In the genomic region with DNA sequence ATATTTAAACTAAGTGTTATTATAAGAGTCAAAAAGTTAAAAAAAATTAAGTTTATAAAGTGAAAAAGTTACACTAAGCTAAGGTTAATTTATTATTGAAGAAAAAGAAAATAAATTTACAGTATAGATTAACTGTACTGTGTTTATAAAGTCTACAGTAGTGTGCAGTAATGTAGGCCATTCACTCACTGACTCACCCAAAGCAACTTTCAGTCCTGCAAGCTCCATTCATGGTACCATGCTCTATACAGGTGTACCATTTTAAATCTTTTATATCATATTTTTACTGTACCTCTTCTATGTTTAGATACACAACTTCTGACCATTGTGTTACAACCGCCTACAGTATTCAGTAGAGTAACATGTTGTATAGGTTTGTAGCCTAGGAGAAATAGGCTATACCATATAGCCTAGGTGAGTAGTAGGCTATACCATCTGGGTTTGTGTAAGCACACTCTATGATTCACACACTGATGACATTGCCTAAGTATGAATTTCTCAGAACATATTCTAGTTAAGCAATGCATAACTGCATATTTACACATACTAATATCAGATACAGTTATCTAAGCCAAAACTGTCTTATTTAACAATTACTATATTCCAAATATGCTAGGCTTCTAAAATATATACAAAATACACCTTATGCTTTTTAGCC, we compare ENCODE assay signal across 1 cellular context.
TF ChIP-seq lines count a peak whose summit lies in the region.

No MANE protein-coding gene starts in this region.

TF ChIP-seq in IMR-90, 13 proteins besides CTCF, POLR2A, EP300 and RAD21 (continued from another document):
- TF ChIP-seq, protein P1, sequence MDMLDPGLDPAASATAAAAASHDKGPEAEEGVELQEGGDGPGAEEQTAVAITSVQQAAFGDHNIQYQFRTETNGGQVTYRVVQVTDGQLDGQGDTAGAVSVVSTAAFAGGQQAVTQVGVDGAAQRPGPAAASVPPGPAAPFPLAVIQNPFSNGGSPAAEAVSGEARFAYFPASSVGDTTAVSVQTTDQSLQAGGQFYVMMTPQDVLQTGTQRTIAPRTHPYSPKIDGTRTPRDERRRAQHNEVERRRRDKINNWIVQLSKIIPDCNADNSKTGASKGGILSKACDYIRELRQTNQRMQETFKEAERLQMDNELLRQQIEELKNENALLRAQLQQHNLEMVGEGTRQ (IDR thresholded peaks at IDR 0.05; ENCODE audit: low read depth, low read length) = no peak
- TF ChIP-seq NFE2L2 (IDR thresholded peaks at IDR 0.05; ENCODE audit: low read depth, low read length) (no peak), FOS (IDR thresholded peaks at IDR 0.05; ENCODE audit: low read depth, low read length) (no peak), RFX5 (IDR thresholded peaks at IDR 0.05; ENCODE audit: low read depth, low read length) (no peak)
